Comparison of ENCODE assay signal across 22 cellular contexts in genomic region chr19:10491472-10492047, GRCh38. TPM values are rescaled to one million over a fixed set of nuclear protein-coding genes. Genes with fewer than 3 reads are reported as not detected.
"Had no signal": no experiment of that assay in that cellular context is flagged by ENCODE, and none has a peak within 500 bp of the region (broad histone marks: within the 10 kb centered on the region; RNA-seq: fewer than 3 reads in every experiment).

No MANE protein-coding gene starts in this region.

- H3K27ac Mint-ChIP-seq: activated CD4-positive, alpha-beta memory T cell treated with anti-CD3 and anti-CD28 coated beads, Interleukin-2, amount 10 ng/mL, durations not matched to agents 7 days and 5 days; activated CD4-positive, alpha-beta T cell treated with anti-CD3 and anti-CD28 coated beads, Interleukin-2, amount 10 ng/mL, durations not matched to agents 7 days and 5 days; activated naive CD8-positive, alpha-beta T cell; mesothelial cell of epicardium; stimulated activated naive B cell treated with anti-CD40 and anti-IgM and Interleukin-4, amounts not matched to agents 10 μg/mL and 1 μg/mL and 100 μg/mL, for 72 hours; T-helper 1 cell treated with Interleukin-12 subunit alpha and Interleukin-12 subunit beta and Interleukin-4 antibody, amounts not matched to agents 30 μg/mL and 1 μg/mL, for 36 hours had no signal

- H3K9me3 ChIP-seq: body of pancreas, heart left ventricle, right atrium auricular region, suprapubic skin, tibial nerve had no signal

- H3K4me3 ChIP-seq: body of pancreas, coronary artery, dorsolateral prefrontal cortex, heart left ventricle, right atrium auricular region, suprapubic skin, tibial nerve had no signal

- H3K27me3 ChIP-seq: body of pancreas, dorsolateral prefrontal cortex, heart left ventricle, right atrium auricular region, suprapubic skin, tibial nerve had no signal

- H3K9me3 Mint-ChIP-seq: activated CD4-positive, alpha-beta memory T cell treated with anti-CD3 and anti-CD28 coated beads, Interleukin-2, amount 10 ng/mL, durations not matched to agents 7 days and 5 days; activated CD4-positive, alpha-beta T cell treated with anti-CD3 and anti-CD28 coated beads, Interleukin-2, amount 10 ng/mL, durations not matched to agents 7 days and 5 days; activated T-cell treated with anti-CD3 and anti-CD28 coated beads, Interleukin-2, amount 50 U/mL, for 24 hours; mesothelial cell of epicardium; naive thymus-derived CD4-positive, alpha-beta T cell; neural crest cell; stimulated activated naive B cell treated with anti-CD40 and anti-IgM and Interleukin-4, amounts not matched to agents 10 μg/mL and 1 μg/mL and 100 μg/mL, for 72 hours; T-helper 1 cell treated with Interleukin-12 subunit alpha and Interleukin-12 subunit beta and Interleukin-4 antibody, amounts not matched to agents 30 μg/mL and 1 μg/mL, for 36 hours had no signal

- DNase-seq: cerebellar nuclear complex, kidney glomerular epithelial cell, mammary epithelial cell, occipital lobe had no signal

- H3K27ac ChIP-seq: body of pancreas, coronary artery, dorsolateral prefrontal cortex, heart left ventricle, right atrium auricular region, suprapubic skin, tibial nerve, VCaP had no signal

- H3K4me3 Mint-ChIP-seq: activated CD4-positive, alpha-beta memory T cell treated with anti-CD3 and anti-CD28 coated beads, Interleukin-2, amount 10 ng/mL, durations not matched to agents 7 days and 5 days; activated CD4-positive, alpha-beta T cell treated with anti-CD3 and anti-CD28 coated beads, Interleukin-2, amount 10 ng/mL, durations not matched to agents 7 days and 5 days; activated naive CD8-positive, alpha-beta T cell; activated T-cell treated with anti-CD3 and anti-CD28 coated beads, Interleukin-2, amount 50 U/mL, for 24 hours; mesothelial cell of epicardium; naive thymus-derived CD4-positive, alpha-beta T cell; neural crest cell; stimulated activated naive B cell treated with anti-CD40 and anti-IgM and Interleukin-4, amounts not matched to agents 10 μg/mL and 1 μg/mL and 100 μg/mL, for 72 hours; T-helper 1 cell treated with Interleukin-12 subunit alpha and Interleukin-12 subunit beta and Interleukin-4 antibody, amounts not matched to agents 30 μg/mL and 1 μg/mL, for 36 hours had no signal

- H3K36me3 Mint-ChIP-seq: activated naive CD8-positive, alpha-beta T cell had no signal

- H3K27me3 Mint-ChIP-seq: activated CD4-positive, alpha-beta memory T cell treated with anti-CD3 and anti-CD28 coated beads, Interleukin-2, amount 10 ng/mL, durations not matched to agents 7 days and 5 days; activated CD4-positive, alpha-beta T cell treated with anti-CD3 and anti-CD28 coated beads, Interleukin-2, amount 10 ng/mL, durations not matched to agents 7 days and 5 days; activated naive CD8-positive, alpha-beta T cell; activated T-cell treated with anti-CD3 and anti-CD28 coated beads, Interleukin-2, amount 50 U/mL, for 24 hours; naive thymus-derived CD4-positive, alpha-beta T cell; stimulated activated naive B cell treated with anti-CD40 and anti-IgM and Interleukin-4, amounts not matched to agents 10 μg/mL and 1 μg/mL and 100 μg/mL, for 72 hours had no signal

- H3K4me1 ChIP-seq: body of pancreas, suprapubic skin, tibial nerve had no signal

- H3K4me1 Mint-ChIP-seq: mesothelial cell of epicardium; neural crest cell; stimulated activated naive B cell treated with anti-CD40 and anti-IgM and Interleukin-4, amounts not matched to agents 10 μg/mL and 1 μg/mL and 100 μg/mL, for 72 hours had no signal

RNA-seq across cellular contexts. Expression of gene S1PR5, which starts 25.7 kb away (rescaled TPM):
- total RNA-seq: activated CD4-positive, alpha-beta T cell treated with anti-CD3 and anti-CD28 coated beads, Interleukin-2, amount 10 ng/mL, durations not matched to agents 7 days and 5 days; pulmonary artery endothelial cell had no signal
